1 cellular context compared by ENCODE assay signal in genomic region chr13:50125556-50126377, GRCh38.
A peak's percentile ranks its signal among the peaks of the same experiment; 100 is the strongest.
TF ChIP-seq lines count a peak whose summit lies in the region.

No MANE protein-coding gene starts in this region.

TF ChIP-seq in K562, 482 proteins besides CTCF, POLR2A, EP300 and RAD21 (continued from another document and continues in another):
- no peak for TF ChIP-seq ZNF609 (CRISPR knock-in tag; IDR thresholded peaks at IDR 0.05; ENCODE audit: borderline replicate concordance)
- peak; percentile 40 to 83; a peak in 2 of 4 replicates for TF ChIP-seq MAZ (CRISPR knock-in tag; conservative IDR thresholded peaks at IDR 0.05 in 1 of 2, IDR thresholded peaks at IDR 0.05 in 1 of 2)
- 0 out of 2 replicates have a peak, but pooled peaks have one; percentile 63 for TF ChIP-seq ZNF766 (CRISPR knock-in tag; conservative IDR thresholded peaks at IDR 0.05)
- no peak for TF ChIP-seq FOXM1 (IDR thresholded peaks at IDR 0.05; ENCODE audit: low read depth)
- no peak for TF ChIP-seq FOXM1 (CRISPR knock-in tag; IDR thresholded peaks at IDR 0.05; ENCODE audit: low read depth)
- no peak for TF ChIP-seq PHF20 (IDR thresholded peaks at IDR 0.05; ENCODE audit: partially characterized antibody)
- no peak for TF ChIP-seq HBP1 (CRISPR knock-in tag; IDR thresholded peaks at IDR 0.05)
- no peak for TF ChIP-seq MTF1 (CRISPR knock-in tag; IDR thresholded peaks at IDR 0.05; ENCODE audit: borderline replicate concordance)
- TF ChIP-seq PHF8 (IDR thresholded peaks at IDR 0.05; ENCODE audit: borderline replicate concordance, low read length), result peak; percentile 62; the same call in 1 of the 2 replicates
- TF ChIP-seq, protein P1, sequence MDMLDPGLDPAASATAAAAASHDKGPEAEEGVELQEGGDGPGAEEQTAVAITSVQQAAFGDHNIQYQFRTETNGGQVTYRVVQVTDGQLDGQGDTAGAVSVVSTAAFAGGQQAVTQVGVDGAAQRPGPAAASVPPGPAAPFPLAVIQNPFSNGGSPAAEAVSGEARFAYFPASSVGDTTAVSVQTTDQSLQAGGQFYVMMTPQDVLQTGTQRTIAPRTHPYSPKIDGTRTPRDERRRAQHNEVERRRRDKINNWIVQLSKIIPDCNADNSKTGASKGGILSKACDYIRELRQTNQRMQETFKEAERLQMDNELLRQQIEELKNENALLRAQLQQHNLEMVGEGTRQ (CRISPR knock-in tag; IDR thresholded peaks at IDR 0.05), result peak; percentile 65
- peak; percentile 24 for TF ChIP-seq TBP (optimal IDR thresholded peaks at IDR 0.05; ENCODE audit: low read depth, low read length)
- TF ChIP-seq MIER1 (IDR thresholded peaks at IDR 0.05; ENCODE audit: low read depth), result no peak
- no peak for TF ChIP-seq SETDB1 (IDR thresholded peaks at IDR 0.05; ENCODE audit: low read length)
- TF ChIP-seq ZNF668 (CRISPR knock-in tag; IDR thresholded peaks at IDR 0.05), result no peak
- TF ChIP-seq ERF (CRISPR knock-in tag; IDR thresholded peaks at IDR 0.05), result 0 out of 2 replicates have a peak, but pooled peaks have one; percentile 62
- no peak for TF ChIP-seq ZNF445 (CRISPR knock-in tag; IDR thresholded peaks at IDR 0.05; ENCODE audit: low read depth)
- no peak for TF ChIP-seq GATA2 (CRISPR knock-in tag; IDR thresholded peaks at IDR 0.05)
- no peak for TF ChIP-seq CBX2 (IDR thresholded peaks at IDR 0.05; ENCODE audit: insufficient read depth, low read length, poor library complexity, severe bottlenecking)
- no peak for TF ChIP-seq HNRNPH1 (optimal IDR thresholded peaks at IDR 0.05; ENCODE audit: low read depth, low read length)
- no peak for TF ChIP-seq PCBP1 (IDR thresholded peaks at IDR 0.05; ENCODE audit: low read depth, low read length, poor library complexity, severe bottlenecking)
- no peak for TF ChIP-seq MED1 (CRISPR knock-in tag; IDR thresholded peaks at IDR 0.05; ENCODE audit: borderline replicate concordance)
- no peak for TF ChIP-seq PRMT5 (CRISPR knock-in tag; IDR thresholded peaks at IDR 0.05)
- no peak for TF ChIP-seq NR1H2 (CRISPR knock-in tag; IDR thresholded peaks at IDR 0.05)
- no peak for TF ChIP-seq THRB (CRISPR knock-in tag; conservative IDR thresholded peaks at IDR 0.05)
- TF ChIP-seq HOXB6 (CRISPR knock-in tag; IDR thresholded peaks at IDR 0.05; ENCODE audit: borderline replicate concordance), result no peak
- TF ChIP-seq IFI16 (CRISPR knock-in tag; IDR thresholded peaks at IDR 0.05), result no peak
- TF ChIP-seq KAT2B (IDR thresholded peaks at IDR 0.05; ENCODE audit: low read depth, low read length), result no peak
- no peak for TF ChIP-seq TFAM (CRISPR knock-in tag; conservative IDR thresholded peaks at IDR 0.05)
- no peak for TF ChIP-seq KLF6 (CRISPR knock-in tag; IDR thresholded peaks at IDR 0.05; ENCODE audit: borderline replicate concordance)
- no peak for TF ChIP-seq ZNF143 (CRISPR knock-in tag; IDR thresholded peaks at IDR 0.05)
- no peak for TF ChIP-seq ATF4 (CRISPR knock-in tag; IDR thresholded peaks at IDR 0.05)
- TF ChIP-seq JUND (IDR thresholded peaks at IDR 0.05; ENCODE audit: borderline replicate concordance, low read depth, low read length), result 0 out of 2 replicates have a peak, but pooled peaks have one; percentile 22
- TF ChIP-seq JUND (tag; IDR thresholded peaks at IDR 0.05; ENCODE audit: borderline replicate concordance, low read depth, low read length), result no peak
- TF ChIP-seq MYNN (IDR thresholded peaks at IDR 0.05), result no peak
- no peak for TF ChIP-seq MYNN (CRISPR knock-in tag; IDR thresholded peaks at IDR 0.05)
- TF ChIP-seq ZFP91 (CRISPR knock-in tag; IDR thresholded peaks at IDR 0.05), result no peak
- peak in 1 of 2 experiments; percentile 2; a peak in 1 of 4 replicates for TF ChIP-seq FOXA3 (CRISPR knock-in tag; conservative IDR thresholded peaks at IDR 0.05 in 1 of 2, IDR thresholded peaks at IDR 0.05 in 1 of 2)
- TF ChIP-seq ZNF707 (CRISPR knock-in tag; conservative IDR thresholded peaks at IDR 0.05), result no peak
- no peak for TF ChIP-seq ZSCAN29 (IDR thresholded peaks at IDR 0.05)
- TF ChIP-seq THRAP3 (IDR thresholded peaks at IDR 0.05; ENCODE audit: borderline replicate concordance), result no peak
- TF ChIP-seq ZNF584 (CRISPR knock-in tag; IDR thresholded peaks at IDR 0.05; ENCODE audit: low read depth), result no peak
- no peak for TF ChIP-seq FOXJ3 (CRISPR knock-in tag; IDR thresholded peaks at IDR 0.05)
- TF ChIP-seq SRSF1 (IDR thresholded peaks at IDR 0.05; ENCODE audit: low read depth, low read length), result no peak
- TF ChIP-seq ELF2 (CRISPR knock-in tag; IDR thresholded peaks at IDR 0.05), result peak; percentile 73
- TF ChIP-seq, protein P2, sequence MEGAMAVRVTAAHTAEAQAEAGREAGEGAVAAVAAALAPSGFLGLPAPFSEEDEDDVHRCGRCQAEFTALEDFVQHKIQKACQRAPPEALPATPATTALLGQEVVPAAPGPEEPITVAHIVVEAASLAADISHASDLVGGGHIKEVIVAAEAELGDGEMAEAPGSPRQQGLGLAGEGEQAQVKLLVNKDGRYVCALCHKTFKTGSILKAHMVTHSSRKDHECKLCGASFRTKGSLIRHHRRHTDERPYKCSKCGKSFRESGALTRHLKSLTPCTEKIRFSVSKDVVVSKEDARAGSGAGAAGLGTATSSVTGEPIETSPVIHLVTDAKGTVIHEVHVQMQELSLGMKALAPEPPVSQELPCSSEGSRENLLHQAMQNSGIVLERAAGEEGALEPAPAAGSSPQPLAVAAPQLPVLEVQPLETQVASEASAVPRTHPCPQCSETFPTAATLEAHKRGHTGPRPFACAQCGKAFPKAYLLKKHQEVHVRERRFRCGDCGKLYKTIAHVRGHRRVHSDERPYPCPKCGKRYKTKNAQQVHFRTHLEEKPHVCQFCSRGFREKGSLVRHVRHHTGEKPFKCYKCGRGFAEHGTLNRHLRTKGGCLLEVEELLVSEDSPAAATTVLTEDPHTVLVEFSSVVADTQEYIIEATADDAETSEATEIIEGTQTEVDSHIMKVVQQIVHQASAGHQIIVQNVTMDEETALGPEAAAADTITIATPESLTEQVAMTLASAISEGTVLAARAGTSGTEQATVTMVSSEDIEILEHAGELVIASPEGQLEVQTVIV (CRISPR knock-in tag; IDR thresholded peaks at IDR 0.05; ENCODE audit: borderline replicate concordance), result no peak
- peak; percentile 64 for TF ChIP-seq ELF1 (tag; IDR thresholded peaks at IDR 0.05)
- no peak for TF ChIP-seq MXD1 (CRISPR knock-in tag; IDR thresholded peaks at IDR 0.05; ENCODE audit: borderline replicate concordance, poor library complexity, severe bottlenecking)
- TF ChIP-seq ZC3H8 (IDR thresholded peaks at IDR 0.05), result no peak
- TF ChIP-seq, protein P3, sequence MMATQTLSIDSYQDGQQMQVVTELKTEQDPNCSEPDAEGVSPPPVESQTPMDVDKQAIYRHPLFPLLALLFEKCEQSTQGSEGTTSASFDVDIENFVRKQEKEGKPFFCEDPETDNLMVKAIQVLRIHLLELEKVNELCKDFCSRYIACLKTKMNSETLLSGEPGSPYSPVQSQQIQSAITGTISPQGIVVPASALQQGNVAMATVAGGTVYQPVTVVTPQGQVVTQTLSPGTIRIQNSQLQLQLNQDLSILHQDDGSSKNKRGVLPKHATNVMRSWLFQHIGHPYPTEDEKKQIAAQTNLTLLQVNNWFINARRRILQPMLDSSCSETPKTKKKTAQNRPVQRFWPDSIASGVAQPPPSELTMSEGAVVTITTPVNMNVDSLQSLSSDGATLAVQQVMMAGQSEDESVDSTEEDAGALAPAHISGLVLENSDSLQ (IDR thresholded peaks at IDR 0.05), result no peak
- TF ChIP-seq SIN3A (IDR thresholded peaks at IDR 0.05; ENCODE audit: borderline replicate concordance in 2 of 2, control insufficient read depth in 1 of 2, low read depth in 2 of 2, low read length in 2 of 2), result no peak
- no peak for TF ChIP-seq STAG1 (CRISPR knock-in tag; IDR thresholded peaks at IDR 0.05; ENCODE audit: borderline replicate concordance)
- no peak for TF ChIP-seq NEUROD1 (IDR thresholded peaks at IDR 0.05; ENCODE audit: borderline replicate concordance, low read depth, low read length, partially characterized antibody)
- no peak for TF ChIP-seq KDM2B (CRISPR knock-in tag; IDR thresholded peaks at IDR 0.05)
- no peak for TF ChIP-seq ZNF57 (CRISPR knock-in tag; IDR thresholded peaks at IDR 0.05)
- no peak; the same call in 1 of the 2 replicates for TF ChIP-seq CREB3 (tag; conservative IDR thresholded peaks at IDR 0.05; ENCODE audit: low read depth)
- peak; percentile 57; the same call in 1 of the 2 replicates for TF ChIP-seq GATAD2B (IDR thresholded peaks at IDR 0.05; ENCODE audit: borderline replicate concordance)
